In the genomic region with DNA sequence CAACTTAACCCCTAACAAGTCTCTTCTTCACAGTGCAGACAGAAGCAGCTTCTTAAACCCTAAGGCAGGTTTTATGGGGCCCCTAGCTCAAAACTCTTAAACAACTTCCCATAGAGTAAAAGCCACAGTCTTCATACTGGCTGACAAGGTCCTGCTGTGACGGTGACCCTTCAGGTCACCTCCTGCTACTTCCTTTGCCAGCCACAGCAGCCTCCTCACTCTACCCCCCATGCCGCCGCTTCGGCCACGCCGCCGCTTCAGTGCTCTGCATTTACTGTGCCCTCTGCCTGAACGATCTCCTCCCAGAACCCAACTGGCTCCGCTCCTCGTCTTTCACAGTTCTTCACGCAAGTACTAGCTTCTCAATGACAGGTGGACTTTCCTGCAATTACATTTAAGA, we compare ENCODE assay signal across 22 cellular contexts. TPM values are rescaled to one million over a fixed set of nuclear protein-coding genes. Genes with fewer than 3 reads are reported as not detected.
A peak's percentile ranks its signal among the peaks of the same experiment; 100 is the strongest.
DNase-seq lines count a peak whose midpoint lies in the region; TF ChIP-seq lines count a peak whose summit lies in the region.
"Had no signal": no experiment of that assay in that cellular context is flagged by ENCODE, and none has a peak within 500 bp of the region (broad histone marks: within the 10 kb centered on the region; RNA-seq: fewer than 3 reads in every experiment).

No MANE protein-coding gene starts in this region.

- WGBS in endodermal cell (ENCODE audit: insufficient coverage in 1 of 2, insufficient read length in 1 of 2), 2 experiments: 63 to 76% methylated on average over 8 to 11 of the region's 11 CpGs
- 91% methylated on average over 11 of the region's 11 CpGs for WGBS in SK-N-SH (ENCODE audit: low lambda C conversion rate)

- H3K9me3 Mint-ChIP-seq in endodermal cell (no peaks in the 10 kb centered on the region), osteocyte (ENCODE audit: unreplicated experiment) (no peaks in the 10 kb centered on the region)
- H3K9me3 Mint-ChIP-seq in activated CD4-positive, alpha-beta T cell treated with anti-CD3 and anti-CD28 coated beads, Interleukin-2, amount 10 ng/mL, durations not matched to agents 24 days and 14 days: no peaks in the 10 kb centered on the region
- H3K9me3 Mint-ChIP-seq: activated B cell treated with CpG ODN at 0.5 μM for 24 hours, H9 had no signal

- H3K27me3 ChIP-seq in endodermal cell (ENCODE audit: control insufficient read depth, insufficient read depth, low read length, poor library complexity, severe bottlenecking): no peaks in the 10 kb centered on the region
- H3K27me3 ChIP-seq in SK-N-SH (ENCODE audit: insufficient read depth): no peaks in the 10 kb centered on the region
- H3K27me3 ChIP-seq in effector memory CD4-positive, alpha-beta T cell (replicated peaks; ENCODE audit: control insufficient read depth, insufficient read depth, low read length, poor library complexity, severe bottlenecking): no peaks in the 10 kb centered on the region
- H3K27me3 ChIP-seq: Peyer's patch, SJSA1 had no signal

- no peak overlapping the region for H3K4me2 ChIP-seq in SK-N-SH

- H3K9me3 ChIP-seq in endodermal cell (ENCODE audit: control insufficient read depth, low read length) (no peaks in the 10 kb centered on the region), SK-N-SH (no peaks in the 10 kb centered on the region)
- no peaks in the 10 kb centered on the region for H3K9me3 ChIP-seq in effector memory CD4-positive, alpha-beta T cell (ENCODE audit: control insufficient read depth, low read length)
- H3K9me3 ChIP-seq: Peyer's patch, SJSA1 had no signal

- DNase-seq in NCI-H2227 (lab: John Stamatoyannopoulos, UW; ENCODE audit: unreplicated experiment) (peak; percentile 11), NCI-H2227 treated with DMSO at 0.1 percent for 48 hours (lab: John Stamatoyannopoulos, UW) (no peak), NB4 (ENCODE audit: low read depth) (peak; percentile 46), endodermal cell (peak; percentile 26), osteocyte (ENCODE audit: extremely low spot score, unreplicated experiment) (no peak), SK-N-SH (no peak)
- no peak for DNase-seq in effector memory CD4-positive, alpha-beta T cell
- DNase-seq in activated CD4-positive, alpha-beta T cell treated with anti-CD3 and anti-CD28 coated beads, Interleukin-2, amount 10 ng/mL, durations not matched to agents 24 days and 14 days: no peak
- DNase-seq: activated B cell treated with CpG ODN at 0.5 μM for 24 hours; AML-193; central memory CD4-positive, alpha-beta T cell; effector CD8-positive, alpha-beta T cell; H9; mammary epithelial cell; NCI-H1105; NCI-H524; Peyer's patch; small intestine; stimulated activated CD4-positive, alpha-beta T cell treated with anti-CD3 and anti-CD28 coated beads, Interleukin-2, amount 100 ng/mL, for 48 hours; trophoblast cell had no signal

- H3K9me2 ChIP-seq in SK-N-SH: no peaks in the 10 kb centered on the region

- H3K4me1 ChIP-seq in endodermal cell (ENCODE audit: control insufficient read depth, insufficient read depth, low read length) (no peaks in the 10 kb centered on the region), SK-N-SH (ENCODE audit: control insufficient read depth in 1 of 2, insufficient read depth in 2 of 2, low read depth in 1 of 2, low read length in 1 of 2) (no peaks in the 10 kb centered on the region)
- no peaks in the 10 kb centered on the region for H3K4me1 ChIP-seq in effector memory CD4-positive, alpha-beta T cell (ENCODE audit: control insufficient read depth, insufficient read depth, low read length, poor library complexity, severe bottlenecking)
- H3K4me1 ChIP-seq: SJSA1 had no signal

- no peak overlapping the region for H2AFZ ChIP-seq in SK-N-SH (ENCODE audit: low read depth)

- no peak overlapping the region for H3K4me3 ChIP-seq in NB4 (ENCODE audit: low read depth, low read length)
- H3K4me3 ChIP-seq in endodermal cell (ENCODE audit: low read length): no peak overlapping the region
- no peak overlapping the region for H3K4me3 ChIP-seq in SK-N-SH (ENCODE audit: low read depth in 2 of 2, low read length in 1 of 2)
- no peak overlapping the region for H3K4me3 ChIP-seq in effector memory CD4-positive, alpha-beta T cell (ENCODE audit: insufficient read depth, low read depth, low read length, poor library complexity, severe bottlenecking)
- H3K4me3 ChIP-seq: Peyer's patch, SJSA1 had no signal

- H3K9ac ChIP-seq in endodermal cell (ENCODE audit: extremely low read depth, low read length, poor library complexity, severe bottlenecking) (no peak overlapping the region), SK-N-SH (no peak overlapping the region)

- H3K36me3 ChIP-seq in endodermal cell (ENCODE audit: control insufficient read depth, insufficient read depth, low read length): peaks cover 43% of the 10 kb centered on the region
- H3K36me3 ChIP-seq in SK-N-SH (replicated peaks in 1 of 2; ENCODE audit: control insufficient read depth in 1 of 2, insufficient read depth in 2 of 2, low read length in 1 of 2): peaks cover 23 to 32% of the 10 kb centered on the region in 2 experiments
- peaks cover 49% of the 10 kb centered on the region for H3K36me3 ChIP-seq in effector memory CD4-positive, alpha-beta T cell (ENCODE audit: control insufficient read depth, insufficient read depth, low read length)

- no peaks in the 10 kb centered on the region for H4K20me1 ChIP-seq in SK-N-SH (ENCODE audit: insufficient read depth)

- H3K27me3 Mint-ChIP-seq in endodermal cell (ENCODE audit: insufficient read depth): no peaks in the 10 kb centered on the region
- no peaks in the 10 kb centered on the region for H3K27me3 Mint-ChIP-seq in osteocyte (ENCODE audit: unreplicated experiment)
- H3K27me3 Mint-ChIP-seq in activated CD4-positive, alpha-beta T cell treated with anti-CD3 and anti-CD28 coated beads, Interleukin-2, amount 10 ng/mL, durations not matched to agents 24 days and 14 days: no peaks in the 10 kb centered on the region
- H3K27me3 Mint-ChIP-seq: activated B cell treated with CpG ODN at 0.5 μM for 24 hours had no signal

- intact Hi-C loops in activated CD4-positive, alpha-beta T cell treated with anti-CD3 and anti-CD28 coated beads, Interleukin-2, amount 10 ng/mL, durations not matched to agents 24 days and 14 days (cut with micrococcal nuclease): no loop called here

- H3K27ac Mint-ChIP-seq in endodermal cell: peak overlapping the region; percentile 3
- peak overlapping the region; percentile 38 for H3K27ac Mint-ChIP-seq in osteocyte (ENCODE audit: unreplicated experiment)
- H3K27ac Mint-ChIP-seq in activated CD4-positive, alpha-beta T cell treated with anti-CD3 and anti-CD28 coated beads, Interleukin-2, amount 10 ng/mL, durations not matched to agents 24 days and 14 days: no peak overlapping the region
- H3K27ac Mint-ChIP-seq: activated B cell treated with CpG ODN at 0.5 μM for 24 hours had no signal

- CTCF ChIA-PET in SK-N-SH (lab: Yijun Ruan, JAX): interaction anchor here (1.2 kb wide), 1 partner anchor 201 kb away, joined by 3 read pairs; no protein-coding TSS in a partner anchor

- no peak overlapping the region for H3K4me3 Mint-ChIP-seq in endodermal cell
- H3K4me3 Mint-ChIP-seq in osteocyte (ENCODE audit: unreplicated experiment): no peak overlapping the region
- H3K4me3 Mint-ChIP-seq in activated CD4-positive, alpha-beta T cell treated with anti-CD3 and anti-CD28 coated beads, Interleukin-2, amount 10 ng/mL, durations not matched to agents 24 days and 14 days: no peak overlapping the region
- H3K4me3 Mint-ChIP-seq: activated B cell treated with CpG ODN at 0.5 μM for 24 hours, H9 had no signal

- no peak for TF ChIP-seq POLR2A in NB4 (IDR thresholded peaks at IDR 0.05; ENCODE audit: extremely low read depth, insufficient read length)

- no peak for TF ChIP-seq RAD21 in SK-N-SH (IDR thresholded peaks at IDR 0.05; ENCODE audit: low read length)

- TF ChIP-seq CTCF in NB4 (IDR thresholded peaks at IDR 0.05; ENCODE audit: low read depth, low read length) (no peak), endodermal cell (conservative IDR thresholded peaks at IDR 0.05) (no peak), osteocyte (IDR thresholded peaks at IDR 0.05) (no peak), SK-N-SH (IDR thresholded peaks at IDR 0.05) (no peak)

- H3K27ac ChIP-seq in endodermal cell (ENCODE audit: low read depth, low read length): peak overlapping the region; percentile 77
- no peak overlapping the region for H3K27ac ChIP-seq in SK-N-SH (ENCODE audit: low read depth in 2 of 2, low read length in 1 of 2)
- no peak overlapping the region for H3K27ac ChIP-seq in effector memory CD4-positive, alpha-beta T cell (ENCODE audit: insufficient read depth, low read length, poor library complexity, severe bottlenecking)
- H3K27ac ChIP-seq: 22Rv1, Peyer's patch, SJSA1 had no signal

- no peaks in the 10 kb centered on the region for H3K4me1 Mint-ChIP-seq in endodermal cell
- H3K4me1 Mint-ChIP-seq in osteocyte (ENCODE audit: unreplicated experiment): peaks cover 17% of the 10 kb centered on the region
- peaks cover 19% of the 10 kb centered on the region for H3K4me1 Mint-ChIP-seq in activated CD4-positive, alpha-beta T cell treated with anti-CD3 and anti-CD28 coated beads, Interleukin-2, amount 10 ng/mL, durations not matched to agents 24 days and 14 days

- no peak for TF ChIP-seq EP300 in SK-N-SH (IDR thresholded peaks at IDR 0.05; ENCODE audit: borderline replicate concordance in 1 of 2, low read depth in 1 of 2, low read length in 1 of 2)

- no peaks in the 10 kb centered on the region for H3K79me2 ChIP-seq in SK-N-SH (ENCODE audit: insufficient read depth)

- no peaks in the 10 kb centered on the region for H3F3A ChIP-seq in SK-N-SH (replicated peaks; ENCODE audit: insufficient read depth)

- POLR2A ChIA-PET in SK-N-SH (lab: Yijun Ruan, JAX): no interaction called here

- H3K36me3 Mint-ChIP-seq in endodermal cell (ENCODE audit: low read depth) (peaks cover 49% of the 10 kb centered on the region), osteocyte (ENCODE audit: unreplicated experiment) (peaks cover 34% of the 10 kb centered on the region)
- H3K36me3 Mint-ChIP-seq in activated CD4-positive, alpha-beta T cell treated with anti-CD3 and anti-CD28 coated beads, Interleukin-2, amount 10 ng/mL, durations not matched to agents 24 days and 14 days (ENCODE audit: low read depth): peaks cover 22% of the 10 kb centered on the region

RNA-seq across cellular contexts. Expression of gene ACADS, which starts 45.5 kb away (rescaled TPM):
- total RNA-seq in endodermal cell (1 to 10 TPM; 8.0 to 9.2 TPM), osteocyte (4.6 and 4.9 TPM in 2 replicates)
- polyA plus RNA-seq in endodermal cell (2013, experiment 1 of 2): 6.9 TPM
- polyA plus RNA-seq in endodermal cell (2013, experiment 2 of 2): 5.5 TPM
- 4.5 and 4.9 TPM in 2 replicates for polyA plus RNA-seq in SK-N-SH (2012; rRNA removed)
- polyA plus RNA-seq in SK-N-SH (2012; cell fraction: cytosol; rRNA removed): 1.3 and 2.9 TPM in 2 replicates
- polyA plus RNA-seq in SK-N-SH (2012; cell fraction: nucleus; rRNA removed): 17.0 and 23.0 TPM in 2 replicates
- 11.7 and 12.8 TPM in 2 replicates for total RNA-seq in activated CD4-positive, alpha-beta T cell treated with anti-CD3 and anti-CD28 coated beads, Interleukin-2, amount 10 ng/mL, durations not matched to agents 24 days and 14 days

Comparison
In these comparisons a context has a peak if more than half of its experiments do, and no peak if none do; other contexts are left out.
1. DNase-seq: peak in NCI-H2227 (single experiment), NB4 (single experiment) and endodermal cell (single experiment); none in NCI-H2227 treated with DMSO at 0.1 percent for 48 hours (single experiment), osteocyte (single experiment), SK-N-SH (single experiment), effector memory CD4-positive, alpha-beta T cell (0 of 3) and activated CD4-positive, alpha-beta T cell treated with anti-CD3 and anti-CD28 coated beads, Interleukin-2, amount 10 ng/mL, durations not matched to agents 24 days and 14 days (single experiment).